In the genomic region with DNA sequence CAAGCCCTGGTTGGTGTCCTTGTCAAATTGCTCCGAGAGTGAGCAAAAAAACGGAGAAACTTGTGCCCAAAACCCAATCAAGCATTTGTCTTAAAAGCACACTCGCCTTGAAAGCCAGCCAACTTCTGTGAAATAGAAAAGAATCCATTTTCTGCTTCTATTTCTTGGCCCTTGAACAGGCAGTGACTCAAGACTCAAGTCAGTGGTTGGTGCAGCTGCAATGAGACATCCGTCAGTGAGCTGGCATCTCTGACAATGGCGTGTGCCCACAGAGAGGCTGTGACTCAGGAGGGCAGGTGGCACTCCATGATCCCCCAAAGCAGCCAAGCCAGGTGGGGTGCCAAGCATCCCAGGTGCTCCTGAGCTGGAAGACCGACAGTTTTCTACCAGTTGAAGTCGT, we compare ENCODE assay signal across 1 cellular context.
A peak's percentile ranks its signal among the peaks of the same experiment; 100 is the strongest.
TF ChIP-seq lines count a peak whose summit lies in the region.

No MANE protein-coding gene starts in this region.

TF ChIP-seq in SK-N-SH, 30 proteins besides CTCF, POLR2A, EP300 and RAD21 (continued from another document):
- TF ChIP-seq GABPA (IDR thresholded peaks at IDR 0.05; ENCODE audit: low read depth) (no peak), FOXM1 (IDR thresholded peaks at IDR 0.05; ENCODE audit: low read depth) (no peak), CHD2 (IDR thresholded peaks at IDR 0.05; ENCODE audit: low read length, partially characterized antibody) (no peak), RCOR1 (IDR thresholded peaks at IDR 0.05; ENCODE audit: low read length) (no peak), TEAD4 (IDR thresholded peaks at IDR 0.05; ENCODE audit: borderline replicate concordance, insufficient read depth) (0 out of 2 replicates have a peak, but pooled peaks have one; percentile 29), FOXJ3 (CRISPR knock-in tag; IDR thresholded peaks at IDR 0.05) (no peak), YY1 (IDR thresholded peaks at IDR 0.05; ENCODE audit: low read depth) (no peak; the same call in 1 of the 2 replicates), MXI1 (IDR thresholded peaks at IDR 0.05; ENCODE audit: low read depth, low read length) (no peak), TAF1 (IDR thresholded peaks at IDR 0.05; ENCODE audit: borderline replicate concordance, low read depth, low read length) (no peak), NFIC (IDR thresholded peaks at IDR 0.05; ENCODE audit: borderline replicate concordance) (peak; percentile 92), ELF1 (IDR thresholded peaks at IDR 0.05) (no peak), FOSL2 (IDR thresholded peaks at IDR 0.05; ENCODE audit: borderline replicate concordance, low read depth) (peak; percentile 88), GATA2 (CRISPR knock-in tag; IDR thresholded peaks at IDR 0.05) (no peak), RXRA (IDR thresholded peaks at IDR 0.05; ENCODE audit: borderline replicate concordance, low read depth) (no peak)
- TF ChIP-seq, protein P1, sequence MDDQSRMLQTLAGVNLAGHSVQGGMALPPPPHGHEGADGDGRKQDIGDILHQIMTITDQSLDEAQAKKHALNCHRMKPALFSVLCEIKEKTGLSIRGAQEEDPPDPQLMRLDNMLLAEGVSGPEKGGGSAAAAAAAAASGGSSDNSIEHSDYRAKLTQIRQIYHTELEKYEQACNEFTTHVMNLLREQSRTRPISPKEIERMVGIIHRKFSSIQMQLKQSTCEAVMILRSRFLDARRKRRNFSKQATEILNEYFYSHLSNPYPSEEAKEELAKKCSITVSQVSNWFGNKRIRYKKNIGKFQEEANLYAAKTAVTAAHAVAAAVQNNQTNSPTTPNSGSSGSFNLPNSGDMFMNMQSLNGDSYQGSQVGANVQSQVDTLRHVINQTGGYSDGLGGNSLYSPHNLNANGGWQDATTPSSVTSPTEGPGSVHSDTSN (IDR thresholded peaks at IDR 0.05): peak; percentile 90
- TF ChIP-seq, protein P2, sequence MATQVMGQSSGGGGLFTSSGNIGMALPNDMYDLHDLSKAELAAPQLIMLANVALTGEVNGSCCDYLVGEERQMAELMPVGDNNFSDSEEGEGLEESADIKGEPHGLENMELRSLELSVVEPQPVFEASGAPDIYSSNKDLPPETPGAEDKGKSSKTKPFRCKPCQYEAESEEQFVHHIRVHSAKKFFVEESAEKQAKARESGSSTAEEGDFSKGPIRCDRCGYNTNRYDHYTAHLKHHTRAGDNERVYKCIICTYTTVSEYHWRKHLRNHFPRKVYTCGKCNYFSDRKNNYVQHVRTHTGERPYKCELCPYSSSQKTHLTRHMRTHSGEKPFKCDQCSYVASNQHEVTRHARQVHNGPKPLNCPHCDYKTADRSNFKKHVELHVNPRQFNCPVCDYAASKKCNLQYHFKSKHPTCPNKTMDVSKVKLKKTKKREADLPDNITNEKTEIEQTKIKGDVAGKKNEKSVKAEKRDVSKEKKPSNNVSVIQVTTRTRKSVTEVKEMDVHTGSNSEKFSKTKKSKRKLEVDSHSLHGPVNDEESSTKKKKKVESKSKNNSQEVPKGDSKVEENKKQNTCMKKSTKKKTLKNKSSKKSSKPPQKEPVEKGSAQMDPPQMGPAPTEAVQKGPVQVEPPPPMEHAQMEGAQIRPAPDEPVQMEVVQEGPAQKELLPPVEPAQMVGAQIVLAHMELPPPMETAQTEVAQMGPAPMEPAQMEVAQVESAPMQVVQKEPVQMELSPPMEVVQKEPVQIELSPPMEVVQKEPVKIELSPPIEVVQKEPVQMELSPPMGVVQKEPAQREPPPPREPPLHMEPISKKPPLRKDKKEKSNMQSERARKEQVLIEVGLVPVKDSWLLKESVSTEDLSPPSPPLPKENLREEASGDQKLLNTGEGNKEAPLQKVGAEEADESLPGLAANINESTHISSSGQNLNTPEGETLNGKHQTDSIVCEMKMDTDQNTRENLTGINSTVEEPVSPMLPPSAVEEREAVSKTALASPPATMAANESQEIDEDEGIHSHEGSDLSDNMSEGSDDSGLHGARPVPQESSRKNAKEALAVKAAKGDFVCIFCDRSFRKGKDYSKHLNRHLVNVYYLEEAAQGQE (IDR thresholded peaks at IDR 0.05; ENCODE audit: low read depth, low read length): no peak
